Comparison of ENCODE assay signal across 1 cellular context in the genomic region with DNA sequence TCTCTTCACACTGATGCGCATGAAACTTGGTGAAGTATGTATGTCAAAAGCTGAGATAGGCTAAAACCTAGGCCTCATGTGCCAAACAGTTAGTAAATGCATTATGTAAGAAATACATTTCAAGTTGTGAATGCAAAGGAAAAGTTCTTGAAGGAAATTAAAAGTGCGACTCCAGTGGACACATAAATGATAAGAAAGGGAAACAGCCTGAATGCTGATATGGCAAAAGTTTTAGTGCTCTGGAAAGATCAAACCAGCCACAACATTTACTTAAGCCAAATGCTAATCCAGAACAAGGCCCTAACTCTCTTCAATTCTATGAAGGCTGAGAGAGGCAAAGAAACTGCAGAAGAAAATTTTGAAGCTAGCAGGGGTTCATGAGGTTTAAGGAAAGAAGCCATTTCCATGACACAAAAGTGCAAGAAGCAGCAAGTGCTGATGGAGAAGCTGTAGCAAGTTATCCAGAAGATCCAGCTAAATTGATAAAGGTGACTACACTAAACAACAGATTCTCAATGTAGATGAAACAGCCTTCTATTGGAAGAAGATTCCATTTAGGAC.
TF ChIP-seq lines count a peak whose summit lies in the region.

No MANE protein-coding gene starts in this region.

TF ChIP-seq in GM23338, 12 proteins besides CTCF, POLR2A, EP300 and RAD21 (continued from another document):
- TF ChIP-seq ZNF462 (CRISPR knock-in tag; IDR thresholded peaks at IDR 0.05) = no peak
- no peak for TF ChIP-seq CREB1 (CRISPR knock-in tag; IDR thresholded peaks at IDR 0.05; ENCODE audit: low read depth)
- TF ChIP-seq, protein P1, sequence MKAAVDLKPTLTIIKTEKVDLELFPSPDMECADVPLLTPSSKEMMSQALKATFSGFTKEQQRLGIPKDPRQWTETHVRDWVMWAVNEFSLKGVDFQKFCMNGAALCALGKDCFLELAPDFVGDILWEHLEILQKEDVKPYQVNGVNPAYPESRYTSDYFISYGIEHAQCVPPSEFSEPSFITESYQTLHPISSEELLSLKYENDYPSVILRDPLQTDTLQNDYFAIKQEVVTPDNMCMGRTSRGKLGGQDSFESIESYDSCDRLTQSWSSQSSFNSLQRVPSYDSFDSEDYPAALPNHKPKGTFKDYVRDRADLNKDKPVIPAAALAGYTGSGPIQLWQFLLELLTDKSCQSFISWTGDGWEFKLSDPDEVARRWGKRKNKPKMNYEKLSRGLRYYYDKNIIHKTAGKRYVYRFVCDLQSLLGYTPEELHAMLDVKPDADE (IDR thresholded peaks at IDR 0.05) = no peak
- no peak for TF ChIP-seq JUNB (IDR thresholded peaks at IDR 0.05; ENCODE audit: unreplicated experiment)
- no peak for TF ChIP-seq STAT1 (IDR thresholded peaks at IDR 0.05; ENCODE audit: unreplicated experiment)
- TF ChIP-seq REST (IDR thresholded peaks at IDR 0.05; ENCODE audit: unreplicated experiment) = no peak
- TF ChIP-seq EZH2phosphoT487 (IDR thresholded peaks at IDR 0.05; ENCODE audit: unreplicated experiment) = no peak
- no peak for TF ChIP-seq ZNF114 (CRISPR knock-in tag; IDR thresholded peaks at IDR 0.05)
- no peak for TF ChIP-seq POLR2AphosphoS5 (IDR thresholded peaks at IDR 0.05; ENCODE audit: low read depth)
